In the genomic region with DNA sequence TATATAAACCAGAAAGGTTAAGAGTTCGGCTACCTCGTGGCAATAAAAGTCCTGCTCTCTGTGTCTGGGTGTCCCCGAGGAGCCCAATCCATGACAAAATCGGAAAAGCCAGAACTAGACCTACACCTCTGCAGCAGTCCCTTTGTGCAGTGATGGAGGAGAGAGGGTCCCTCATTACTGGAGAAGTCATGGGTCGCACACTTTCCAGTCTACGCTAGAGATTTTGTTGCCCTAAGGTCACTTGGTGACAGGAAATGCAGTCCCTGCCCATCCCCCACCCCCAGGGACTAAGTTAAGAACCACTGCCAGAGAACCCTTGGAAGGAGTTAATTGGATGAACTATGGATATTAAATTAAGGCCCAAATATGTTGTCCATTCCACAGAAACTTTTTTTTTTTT, we compare ENCODE assay signal across 9 cellular contexts.
DNase-seq lines count a peak whose midpoint lies in the region; ATAC-seq and TF ChIP-seq lines count a peak whose summit lies in the region.
"Had no signal": no experiment of that assay in that cellular context is flagged by ENCODE, and none has a peak within 500 bp of the region (broad histone marks: within the 10 kb centered on the region; RNA-seq: fewer than 3 reads in every experiment).

No MANE protein-coding gene starts in this region.

- H3K27ac ChIP-seq in esophagus muscularis mucosa (replicated peaks in 1 of 4) (peak overlapping the region; percentile 82 to 87 (median 86)), tibial nerve (peak overlapping the region; percentile 79 to 95 (median 86))

- no peak overlapping the region for H3K4me3 Mint-ChIP-seq in activated naive CD4-positive, alpha-beta T cell treated with anti-CD3 and anti-CD28 coated beads for 36 hours
- H3K4me3 Mint-ChIP-seq in nephron, result peak overlapping the region in 1 of 3 experiments; percentile 14

- WGBS in esophagus muscularis mucosa, result 75% methylated on average over 6 of the region's 6 CpGs
- 47 to 49% methylated on average over 6 of the region's 6 CpGs for WGBS in tibial nerve, 2 donors
- WGBS in lower leg skin, 2 donors, result 62 to 75% methylated on average over 6 of the region's 6 CpGs

- no peaks in the 10 kb centered on the region for H3K27me3 Mint-ChIP-seq in activated naive CD4-positive, alpha-beta T cell treated with anti-CD3 and anti-CD28 coated beads for 36 hours (ENCODE audit: low read depth)
- H3K27me3 Mint-ChIP-seq in nephron (ENCODE audit: low read depth), result no peaks in the 10 kb centered on the region

- TF ChIP-seq EP300 in esophagus muscularis mucosa (IDR thresholded peaks at IDR 0.05) (no peak), tibial nerve (IDR thresholded peaks at IDR 0.05) (no peak)

- no peak for DNase-seq in activated naive CD4-positive, alpha-beta T cell treated with anti-CD3 and anti-CD28 coated beads for 36 hours
- DNase-seq in activated naive CD4-positive, alpha-beta T cell treated with anti-CD3 and anti-CD28 coated beads, Interleukin-2, amount 50 U/mL, for 72 hours (ENCODE audit: low spot score in 2 of 2), result no peak
- DNase-seq in esophagus muscularis mucosa (ENCODE audit: extremely low spot score), result no peak
- DNase-seq in tibial nerve (ENCODE audit: low spot score in 2 of 2), result no peak
- DNase-seq in lower leg skin (ENCODE audit: low spot score in 2 of 2), result no peak
- no peak for DNase-seq in H4 (ENCODE audit: low spot score)
- DNase-seq: NCI-H2107 had no signal

- H3K9me3 ChIP-seq in esophagus muscularis mucosa (peaks cover 0 to 17% (median 5%) of the 10 kb centered on the region in 4 donors), tibial nerve (peaks cover 0 to 18% (median 0%) of the 10 kb centered on the region in 4 donors)

- H3K27me3 ChIP-seq in esophagus muscularis mucosa, result no peaks in the 10 kb centered on the region
- no peaks in the 10 kb centered on the region for H3K27me3 ChIP-seq in tibial nerve

- H3K27ac Mint-ChIP-seq in activated naive CD4-positive, alpha-beta T cell treated with anti-CD3 and anti-CD28 coated beads for 36 hours, result peak overlapping the region; percentile 24
- no peak overlapping the region for H3K27ac Mint-ChIP-seq in activated naive CD4-positive, alpha-beta T cell treated with anti-CD3 and anti-CD28 coated beads, Interleukin-2, amount 50 U/mL, for 72 hours
- H3K27ac Mint-ChIP-seq in nephron, result peak overlapping the region; percentile 97 to 98 (median 98)

- H3K9me3 Mint-ChIP-seq in activated naive CD4-positive, alpha-beta T cell treated with anti-CD3 and anti-CD28 coated beads for 36 hours, result peaks cover 17% of the 10 kb centered on the region
- peaks cover 5 to 12% of the 10 kb centered on the region in 2 donors for H3K9me3 Mint-ChIP-seq in activated naive CD4-positive, alpha-beta T cell treated with anti-CD3 and anti-CD28 coated beads, Interleukin-2, amount 50 U/mL, for 72 hours
- peaks cover 59% of the 10 kb centered on the region for H3K9me3 Mint-ChIP-seq in nephron

- TF ChIP-seq POLR2A in esophagus muscularis mucosa (IDR thresholded peaks at IDR 0.05; ENCODE audit: low read depth) (no peak), tibial nerve (IDR thresholded peaks at IDR 0.05) (no peak), lower leg skin (IDR thresholded peaks at IDR 0.05) (no peak)

- peaks cover 1% of the 10 kb centered on the region for H3K36me3 Mint-ChIP-seq in activated naive CD4-positive, alpha-beta T cell treated with anti-CD3 and anti-CD28 coated beads for 36 hours (ENCODE audit: low read depth)
- H3K36me3 Mint-ChIP-seq in activated naive CD4-positive, alpha-beta T cell treated with anti-CD3 and anti-CD28 coated beads, Interleukin-2, amount 50 U/mL, for 72 hours, result peaks cover 8 to 30% of the 10 kb centered on the region in 2 donors
- peaks cover 33% of the 10 kb centered on the region for H3K36me3 Mint-ChIP-seq in nephron (ENCODE audit: low read depth)

- no peak for ATAC-seq in activated naive CD4-positive, alpha-beta T cell treated with anti-CD3 and anti-CD28 coated beads, Interleukin-2, amount 50 U/mL, for 72 hours
- ATAC-seq in GM19328 (IDR thresholded peaks at IDR 0.05; ENCODE audit: unreplicated experiment), result no peak

- intact Hi-C loops in activated naive CD4-positive, alpha-beta T cell treated with anti-CD3 and anti-CD28 coated beads for 36 hours (cut with micrococcal nuclease), result no loop called here
- intact Hi-C loops in esophagus muscularis mucosa (cut with DNase I), result no loop called here
- intact Hi-C loops in lower leg skin (cut with DNase I; ENCODE audit: low total_unique reads), result no loop called here

- CTCF ChIA-PET in activated naive CD4-positive, alpha-beta T cell treated with anti-CD3 and anti-CD28 coated beads for 36 hours (lab: Charles Lee), result no interaction called here

- H3K4me3 ChIP-seq in esophagus muscularis mucosa (peak overlapping the region; percentile 37 to 52 (median 38)), tibial nerve (peak overlapping the region in 1 of 4 donors; percentile 35), lower leg skin (ENCODE audit: low read depth, poor library complexity, severe bottlenecking) (no peak overlapping the region)

- H3K36me3 ChIP-seq in esophagus muscularis mucosa (no peaks in the 10 kb centered on the region), tibial nerve (no peaks in the 10 kb centered on the region)

- peaks cover 45% of the 10 kb centered on the region for H3K4me1 Mint-ChIP-seq in activated naive CD4-positive, alpha-beta T cell treated with anti-CD3 and anti-CD28 coated beads for 36 hours (ENCODE audit: low read depth)
- peaks cover 57% of the 10 kb centered on the region for H3K4me1 Mint-ChIP-seq in nephron

- H3K4me1 ChIP-seq in esophagus muscularis mucosa (peaks cover 40 to 57% (median 52%) of the 10 kb centered on the region in 4 donors), tibial nerve (peaks cover 0 to 49% (median 24%) of the 10 kb centered on the region in 4 donors)

- TF ChIP-seq CTCF in esophagus muscularis mucosa (IDR thresholded peaks at IDR 0.05) (no peak), nephron (IDR thresholded peaks at IDR 0.05; ENCODE audit: unreplicated experiment in 3 of 3) (no peak), tibial nerve (IDR thresholded peaks at IDR 0.05) (no peak), lower leg skin (IDR thresholded peaks at IDR 0.05) (no peak)

Comparison
In these comparisons a context has a peak if more than half of its experiments do, and no peak if none do; other contexts are left out.
1. H3K27ac Mint-ChIP-seq: peak in activated naive CD4-positive, alpha-beta T cell treated with anti-CD3 and anti-CD28 coated beads for 36 hours (single experiment) and nephron (3 of 3); none in activated naive CD4-positive, alpha-beta T cell treated with anti-CD3 and anti-CD28 coated beads, Interleukin-2, amount 50 U/mL, for 72 hours (0 of 2).